Comparison of ENCODE assay signal across 8 cellular contexts in genomic region chr5:474232-474825, GRCh38. TPM values are rescaled to one million over a fixed set of nuclear protein-coding genes. Genes with fewer than 3 reads are reported as not detected.
DNase-seq lines count a peak whose midpoint lies in the region; TF ChIP-seq lines count a peak whose summit lies in the region.
"Not testable (repeated sequence)": the region's sequence is repeated elsewhere in the genome, so short reads cannot be mapped to it uniquely, and the experiment has no call there.

No MANE protein-coding gene starts in this region.

- CTCF ChIA-PET in activated CD4-positive, alpha-beta memory T cell treated with anti-CD3 and anti-CD28 coated beads for 36 hours (lab: Charles Lee): interaction anchor here (1.3 to 2.6 kb wide), 3 partner anchors 26 to 157 kb away, joined by 4 to 16 read pairs (median 9); no protein-coding TSS in a partner anchor

- not testable (repeated sequence) for H3K9me3 ChIP-seq in mesodermal cell (ENCODE audit: control insufficient read depth, low read length); vagina

- POLR2A ChIA-PET in activated CD4-positive, alpha-beta memory T cell treated with anti-CD3 and anti-CD28 coated beads for 36 hours (lab: Charles Lee): interaction anchor here (2.6 kb wide), 1 partner anchor 28 kb away, joined by 15 read pairs; no protein-coding TSS in a partner anchor

- not testable (repeated sequence) for H3K36me3 ChIP-seq in brain microvascular endothelial cell (replicated peaks); mesodermal cell (ENCODE audit: control insufficient read depth, insufficient read depth, low read length); vagina

- TF ChIP-seq CTCF in brain microvascular endothelial cell (IDR thresholded peaks at IDR 0.05; ENCODE audit: low read depth, low read length, missing control alignments); fibroblast of villous mesenchyme (IDR thresholded peaks at IDR 0.05; ENCODE audit: insufficient read depth, low read depth, low read length); retinal pigment epithelial cell (conservative IDR thresholded peaks at IDR 0.05; ENCODE audit: low read depth, low read length); vagina (IDR thresholded peaks at IDR 0.05): not testable (repeated sequence)

- not testable (repeated sequence) for TF ChIP-seq POLR2A in vagina (IDR thresholded peaks at IDR 0.05)

- H3K4me3 ChIP-seq in brain microvascular endothelial cell (ENCODE audit: low read depth, low read length) (peak overlapping the region; percentile 17), fibroblast of villous mesenchyme (ENCODE audit: low read depth, low read length) (peak overlapping the region; percentile 77), mesodermal cell (ENCODE audit: extremely low read depth, insufficient read depth, low read length, poor library complexity, severe bottlenecking) (peak overlapping the region; percentile 75), retinal pigment epithelial cell (ENCODE audit: low read length) (peak overlapping the region; percentile 67), vagina (peak overlapping the region; percentile 80 to 93)

- H3K4me3 Mint-ChIP-seq in activated CD4-positive, alpha-beta memory T cell treated with anti-CD3 and anti-CD28 coated beads for 36 hours: peak overlapping the region; percentile 79

- WGBS in mesodermal cell (ENCODE audit: insufficient coverage in 2 of 2), 2 experiments: 5% methylated on average over 4 of the region's 50 CpGs; no CpG with 5 or more reads in 1 of the 2 experiments

- not testable (repeated sequence) for H3K27ac ChIP-seq in brain microvascular endothelial cell; mesodermal cell (ENCODE audit: low read depth, low read length, severe bottlenecking)
- peak overlapping the region; percentile 90 for H3K27ac ChIP-seq in vagina

- peaks cover 10% of the 10 kb centered on the region for H3K36me3 Mint-ChIP-seq in activated CD4-positive, alpha-beta memory T cell treated with anti-CD3 and anti-CD28 coated beads for 36 hours

- intact Hi-C loops in activated CD4-positive, alpha-beta memory T cell treated with anti-CD3 and anti-CD28 coated beads for 36 hours (cut with micrococcal nuclease); vagina (cut with DNase I): not testable (repeated sequence)

- H3K27me3 ChIP-seq in brain microvascular endothelial cell (replicated peaks): peaks cover 32% of the 10 kb centered on the region
- not testable (repeated sequence) for H3K27me3 ChIP-seq in vagina

- not testable (repeated sequence) for H3K27me3 Mint-ChIP-seq in activated CD4-positive, alpha-beta memory T cell treated with anti-CD3 and anti-CD28 coated beads for 36 hours

- H3K27ac Mint-ChIP-seq in activated CD4-positive, alpha-beta memory T cell treated with anti-CD3 and anti-CD28 coated beads for 36 hours: not testable (repeated sequence)

- peaks cover 13% of the 10 kb centered on the region for H3K4me1 ChIP-seq in mesodermal cell (ENCODE audit: control insufficient read depth, insufficient read depth, low read length, poor library complexity, severe bottlenecking)
- peaks cover 47% of the 10 kb centered on the region for H3K4me1 ChIP-seq in vagina

- H3K9me3 Mint-ChIP-seq in activated CD4-positive, alpha-beta memory T cell treated with anti-CD3 and anti-CD28 coated beads for 36 hours: not testable (repeated sequence)

- in situ Hi-C loops in G401 (cut with HindIII; ENCODE audit: low sequenced_read_pairs); brain microvascular endothelial cell (cut with HindIII; ENCODE audit: low pct_ligation_motif_present, low sequenced_read_pairs): not testable (repeated sequence)

- DNase-seq in G401 (ENCODE audit: low spot score): peak; percentile 10
- peak; percentile 11 for DNase-seq in NCI-H1105 treated with DMSO at 0.1 percent for 48 hours (lab: John Stamatoyannopoulos, UW)
- DNase-seq in activated CD4-positive, alpha-beta memory T cell treated with anti-CD3 and anti-CD28 coated beads for 36 hours; brain microvascular endothelial cell; retinal pigment epithelial cell (ENCODE audit: low read depth); vagina (ENCODE audit: extremely low spot score in 2 of 2): not testable (repeated sequence)
- DNase-seq in fibroblast of villous mesenchyme (ENCODE audit: low read depth): peak; percentile 9

- peaks cover 24% of the 10 kb centered on the region for H3K4me1 Mint-ChIP-seq in activated CD4-positive, alpha-beta memory T cell treated with anti-CD3 and anti-CD28 coated beads for 36 hours (ENCODE audit: low read depth)

RNA-seq across cellular contexts. Expression of gene EXOC3, which starts 31.4 kb away (rescaled TPM):
- 16.7 and 29.2 TPM in 2 replicates for total RNA-seq in G401 (2014; rRNA removed; shearing (Covaris generic))
- total RNA-seq in activated CD4-positive, alpha-beta memory T cell treated with anti-CD3 and anti-CD28 coated beads for 36 hours: 10 to 100 TPM; 49.9 to 54.5 TPM
- total RNA-seq in fibroblast of villous mesenchyme (31.2 and 32.4 TPM in 2 replicates), vagina (67.5 TPM)
- polyA plus RNA-seq in mesodermal cell (2013, experiment 1 of 2): 32.3 TPM
- 29.0 TPM for polyA plus RNA-seq in mesodermal cell (2013, experiment 2 of 2)

RNA-seq across cellular contexts. Expression of gene SLC9A3, which starts 49.9 kb away (rescaled TPM):
- 3.6 and 5.1 TPM in 2 replicates for total RNA-seq in G401 (2014; rRNA removed; shearing (Covaris generic))
- total RNA-seq in activated CD4-positive, alpha-beta memory T cell treated with anti-CD3 and anti-CD28 coated beads for 36 hours: 1 to 10 TPM; 1.7 to 1.8 TPM
- total RNA-seq in fibroblast of villous mesenchyme (0.86 and 0.97 TPM in 2 replicates), vagina (3.9 TPM)
- 1.1 TPM for polyA plus RNA-seq in mesodermal cell (2013, experiment 1 of 2)
- 0.86 TPM for polyA plus RNA-seq in mesodermal cell (2013, experiment 2 of 2)

Comparison
In these comparisons a context has a peak if more than half of its experiments do, and no peak if none do; other contexts are left out.
1. H3K4me3 ChIP-seq: peak in every context shown above with its lines; median percentile 86 in vagina; 77 in fibroblast of villous mesenchyme; 75 in mesodermal cell; 67 in retinal pigment epithelial cell; 17 in brain microvascular endothelial cell.